In genomic region chr7:77172413-77172812, GRCh38 we compare ENCODE assay signal across 2 cellular contexts. TPM values are rescaled to one million over a fixed set of nuclear protein-coding genes. Genes with fewer than 3 reads are reported as not detected.
"Had no signal": no experiment of that assay in that cellular context is flagged by ENCODE, and none has a peak within 500 bp of the region (broad histone marks: within the 10 kb centered on the region; RNA-seq: fewer than 3 reads in every experiment).

No MANE protein-coding gene starts in this region.

RNA-seq across cellular contexts. Expression of gene FGL2, which starts 27.2 kb away (rescaled TPM):
- total RNA-seq: neural crest cell had no signal
- polyA plus RNA-seq: smooth muscle cell had no signal
